In genomic region chr13:38767506-38768265, GRCh38 we compare ENCODE assay signal across 21 cellular contexts.
DNase-seq lines count a peak whose midpoint lies in the region; ATAC-seq and TF ChIP-seq lines count a peak whose summit lies in the region.
"Had no signal": no experiment of that assay in that cellular context is flagged by ENCODE, and none has a peak within 500 bp of the region (broad histone marks: within the 10 kb centered on the region; RNA-seq: fewer than 3 reads in every experiment).

No MANE protein-coding gene starts in this region.

- H3K4me2 ChIP-seq in smooth muscle cell (no peak overlapping the region), PC-9 (no peak overlapping the region)

- H3K9ac ChIP-seq in smooth muscle cell (ENCODE audit: low read depth) = no peak overlapping the region

- H3K4me3 Mint-ChIP-seq in activated CD8-positive, alpha-beta T cell treated with anti-CD3 and anti-CD28 coated beads, Interleukin-2, amount 10 ng/mL, durations not matched to agents 7 days and 5 days = no peak overlapping the region
- H3K4me3 Mint-ChIP-seq: activated naive CD8-positive, alpha-beta T cell treated with anti-CD3 and anti-CD28 coated beads for 36 hours; CD8-positive, alpha-beta T cell; IgD-negative memory B cell; stimulated activated effector memory CD8-positive, alpha-beta T cell treated with anti-CD3 and anti-CD28 coated beads, Interleukin-12 subunit alpha, Interleukin-12 subunit beta, amount 100 ng/mL, for 72 hours had no signal

- no peak for ATAC-seq in activated CD8-positive, alpha-beta T cell treated with anti-CD3 and anti-CD28 coated beads, Interleukin-2, amount 10 ng/mL, durations not matched to agents 7 days and 5 days
- ATAC-seq: CD8-positive, alpha-beta T cell; stimulated activated effector memory CD8-positive, alpha-beta T cell treated with anti-CD3 and anti-CD28 coated beads, Interleukin-12 subunit alpha, Interleukin-12 subunit beta, amount 100 ng/mL, for 72 hours had no signal

- DNase-seq in NCI-H446 treated with DMSO at 0.1 percent for 48 hours (lab: John Stamatoyannopoulos, UW) (peak; percentile 40), cerebellum (ENCODE audit: low spot score) (peak; percentile 81), hippocampal formation (lab: John Stamatoyannopoulos, UW) (peak; percentile 57 to 89), pons (ENCODE audit: low spot score) (peak; percentile 99), NCI-H1436 treated with DMSO at 0.1 percent for 48 hours (lab: John Stamatoyannopoulos, UW) (no peak), smooth muscle cell (lab: John Stamatoyannopoulos, UW; ENCODE audit: unreplicated experiment) (no peak), PC-9 (no peak)
- DNase-seq in activated CD8-positive, alpha-beta T cell treated with anti-CD3 and anti-CD28 coated beads, Interleukin-2, amount 10 ng/mL, durations not matched to agents 7 days and 5 days = no peak
- DNase-seq: activated CD4-positive, CD25-positive, alpha-beta regulatory T cell treated with anti-CD3 and anti-CD28 coated beads, Interleukin-2, amount 50 U/mL, for 72 hours; activated naive CD8-positive, alpha-beta T cell treated with anti-CD3 and anti-CD28 coated beads for 36 hours; CD8-positive, alpha-beta T cell; DMS53; effector CD8-positive, alpha-beta T cell; HCEC 1CT; islet precursor cell; NCI-H1930; NK-92 treated with Interleukin-12 subunit alpha and Interleukin-12 subunit beta, amount 100 ng/mL, for 24 hours; tibial artery had no signal

- TF ChIP-seq CTCF in smooth muscle cell (IDR thresholded peaks at IDR 0.05; ENCODE audit: borderline replicate concordance, insufficient read depth, poor library complexity, severe bottlenecking) (no peak), PC-9 (conservative IDR thresholded peaks at IDR 0.05) (no peak)

- POLR2A ChIA-PET in activated CD8-positive, alpha-beta T cell treated with anti-CD3 and anti-CD28 coated beads, Interleukin-2, amount 10 ng/mL, durations not matched to agents 7 days and 5 days (lab: Charles Lee) = no interaction called here
- POLR2A ChIA-PET in PC-9 (lab: Charles Lee; ENCODE audit: unreplicated experiment) = no interaction called here

- H3K27ac ChIP-seq in smooth muscle cell (ENCODE audit: low read depth) (no peak overlapping the region), PC-9 (no peak overlapping the region)
- H3K27ac ChIP-seq: HL-60, tibial artery had no signal

- no peaks in the 10 kb centered on the region for H3K27me3 Mint-ChIP-seq in activated CD8-positive, alpha-beta T cell treated with anti-CD3 and anti-CD28 coated beads, Interleukin-2, amount 10 ng/mL, durations not matched to agents 7 days and 5 days (ENCODE audit: low read depth)
- H3K27me3 Mint-ChIP-seq: IgD-negative memory B cell had no signal

- no peaks in the 10 kb centered on the region for H3K9me3 Mint-ChIP-seq in activated CD8-positive, alpha-beta T cell treated with anti-CD3 and anti-CD28 coated beads, Interleukin-2, amount 10 ng/mL, durations not matched to agents 7 days and 5 days (ENCODE audit: insufficient read depth)
- H3K9me3 Mint-ChIP-seq: activated naive CD8-positive, alpha-beta T cell treated with anti-CD3 and anti-CD28 coated beads for 36 hours; CD8-positive, alpha-beta T cell; IgD-negative memory B cell; stimulated activated effector memory CD8-positive, alpha-beta T cell treated with anti-CD3 and anti-CD28 coated beads, Interleukin-12 subunit alpha, Interleukin-12 subunit beta, amount 100 ng/mL, for 72 hours had no signal

- no peak overlapping the region for H3K27ac Mint-ChIP-seq in activated CD8-positive, alpha-beta T cell treated with anti-CD3 and anti-CD28 coated beads, Interleukin-2, amount 10 ng/mL, durations not matched to agents 7 days and 5 days
- H3K27ac Mint-ChIP-seq: activated naive CD8-positive, alpha-beta T cell treated with anti-CD3 and anti-CD28 coated beads for 36 hours; CD8-positive, alpha-beta T cell; IgD-negative memory B cell; stimulated activated effector memory CD8-positive, alpha-beta T cell treated with anti-CD3 and anti-CD28 coated beads, Interleukin-12 subunit alpha, Interleukin-12 subunit beta, amount 100 ng/mL, for 72 hours had no signal

- intact Hi-C loops in PC-9 (cut with micrococcal nuclease; ENCODE audit: unreplicated experiment) = loop anchor here (10.0 kb wide), 1 partner anchor 147 kb away; no protein-coding TSS in a partner anchor

- H2AFZ ChIP-seq in smooth muscle cell (ENCODE audit: low read depth) = no peak overlapping the region
- H2AFZ ChIP-seq in PC-9 = no peak overlapping the region

- H3K27me3 ChIP-seq in smooth muscle cell (ENCODE audit: low read depth) (no peaks in the 10 kb centered on the region), PC-9 (ENCODE audit: insufficient read depth, low read depth) (no peaks in the 10 kb centered on the region)
- H3K27me3 ChIP-seq: tibial artery had no signal

- 100% methylated on average over 1 of the region's 1 CpG for WGBS in smooth muscle cell (ENCODE audit: low lambda C conversion rate)

- CTCF ChIA-PET in activated CD8-positive, alpha-beta T cell treated with anti-CD3 and anti-CD28 coated beads, Interleukin-2, amount 10 ng/mL, durations not matched to agents 7 days and 5 days (lab: Charles Lee) = no interaction called here
- CTCF ChIA-PET in PC-9 (lab: Charles Lee) = no interaction called here

- no peaks in the 10 kb centered on the region for H3K9me3 ChIP-seq in smooth muscle cell (replicated peaks; ENCODE audit: low read depth)
- H3K9me3 ChIP-seq in PC-9 (ENCODE audit: insufficient read depth, low read depth) = no peaks in the 10 kb centered on the region
- H3K9me3 ChIP-seq: tibial artery had no signal

- no peaks in the 10 kb centered on the region for H3F3A ChIP-seq in smooth muscle cell (ENCODE audit: low read depth)
- H3F3A ChIP-seq in PC-9 (ENCODE audit: insufficient read depth, low read depth) = no peaks in the 10 kb centered on the region

- H3K4me3 ChIP-seq in smooth muscle cell (no peak overlapping the region), PC-9 (no peak overlapping the region)
- H3K4me3 ChIP-seq: tibial artery had no signal

- H3K4me1 ChIP-seq in smooth muscle cell (ENCODE audit: low read depth) (no peaks in the 10 kb centered on the region), PC-9 (replicated peaks; ENCODE audit: insufficient read depth) (0 out of 2 replicates have a peak, but pooled peaks cover 7% of the 10 kb centered on the region)
- H3K4me1 ChIP-seq: tibial artery had no signal

- no peaks in the 10 kb centered on the region for H3K36me3 Mint-ChIP-seq in activated CD8-positive, alpha-beta T cell treated with anti-CD3 and anti-CD28 coated beads, Interleukin-2, amount 10 ng/mL, durations not matched to agents 7 days and 5 days (ENCODE audit: low read depth)
- H3K36me3 Mint-ChIP-seq: activated naive CD8-positive, alpha-beta T cell treated with anti-CD3 and anti-CD28 coated beads for 36 hours; CD8-positive, alpha-beta T cell; IgD-negative memory B cell; stimulated activated effector memory CD8-positive, alpha-beta T cell treated with anti-CD3 and anti-CD28 coated beads, Interleukin-12 subunit alpha, Interleukin-12 subunit beta, amount 100 ng/mL, for 72 hours had no signal

- H3K9me2 ChIP-seq in PC-9 (ENCODE audit: insufficient read depth) = no peaks in the 10 kb centered on the region

- no peaks in the 10 kb centered on the region for H3K79me2 ChIP-seq in smooth muscle cell (ENCODE audit: low read depth)
- H3K79me2 ChIP-seq in PC-9 (ENCODE audit: low read depth) = no peaks in the 10 kb centered on the region

- no TSS peak for BruUV-seq in PC-9 (replicated peaks; lab: Mats Ljungman, UMichigan)

- no peaks in the 10 kb centered on the region for H4K20me1 ChIP-seq in smooth muscle cell (ENCODE audit: low read depth)
- no peaks in the 10 kb centered on the region for H4K20me1 ChIP-seq in PC-9 (ENCODE audit: insufficient read depth)

- no peaks in the 10 kb centered on the region for H3K4me1 Mint-ChIP-seq in activated CD8-positive, alpha-beta T cell treated with anti-CD3 and anti-CD28 coated beads, Interleukin-2, amount 10 ng/mL, durations not matched to agents 7 days and 5 days (ENCODE audit: low read depth)
- H3K4me1 Mint-ChIP-seq: stimulated activated effector memory CD8-positive, alpha-beta T cell treated with anti-CD3 and anti-CD28 coated beads, Interleukin-12 subunit alpha, Interleukin-12 subunit beta, amount 100 ng/mL, for 72 hours had no signal

- no peaks in the 10 kb centered on the region for H3K36me3 ChIP-seq in smooth muscle cell (ENCODE audit: low read depth)
- H3K36me3 ChIP-seq in PC-9 (ENCODE audit: low read depth) = no peaks in the 10 kb centered on the region
- H3K36me3 ChIP-seq: tibial artery had no signal

Comparison
In these comparisons a context has a peak if more than half of its experiments do, and no peak if none do; other contexts are left out.
1. DNase-seq: peak in NCI-H446 treated with DMSO at 0.1 percent for 48 hours (single experiment), cerebellum (single experiment), hippocampal formation (2 of 2) and pons (single experiment); none in NCI-H1436 treated with DMSO at 0.1 percent for 48 hours (single experiment), smooth muscle cell (single experiment), activated CD8-positive, alpha-beta T cell treated with anti-CD3 and anti-CD28 coated beads, Interleukin-2, amount 10 ng/mL, durations not matched to agents 7 days and 5 days (single experiment) and PC-9 (0 of 2).